Comparison of ENCODE assay signal across 9 cellular contexts in genomic region chr20:47332381-47333206, GRCh38. TPM values are rescaled to one million over a fixed set of nuclear protein-coding genes. Genes with fewer than 3 reads are reported as not detected.
DNase-seq lines count a peak whose midpoint lies in the region; TF ChIP-seq lines count a peak whose summit lies in the region.
"Had no signal": no experiment of that assay in that cellular context is flagged by ENCODE, and none has a peak within 500 bp of the region (broad histone marks: within the 10 kb centered on the region; RNA-seq: fewer than 3 reads in every experiment).

No MANE protein-coding gene starts in this region.

- H3K27ac ChIP-seq in ACC112 (ENCODE audit: low read depth, low read length), result peak overlapping the region; percentile 97
- peak overlapping the region in 3 of 4 donors; percentile 72 to 93 (median 92) for H3K27ac ChIP-seq in Peyer's patch
- no peak overlapping the region for H3K27ac ChIP-seq in endodermal cell (ENCODE audit: low read depth, low read length)
- H3K27ac ChIP-seq in osteoblast (ENCODE audit: low read depth, low read length), result peak overlapping the region; percentile 77

- no peak overlapping the region for H3K4me2 ChIP-seq in osteoblast (ENCODE audit: insufficient read depth, low read length)

- WGBS in endodermal cell (ENCODE audit: insufficient coverage in 1 of 2, insufficient read length in 1 of 2), 2 experiments, result 91 to 95% methylated on average over 4 to 6 of the region's 8 CpGs

- H3K27me3 ChIP-seq in ACC112 (ENCODE audit: insufficient read depth, low read length) (no peaks in the 10 kb centered on the region), Peyer's patch (no peaks in the 10 kb centered on the region), endodermal cell (ENCODE audit: control insufficient read depth, insufficient read depth, low read length, poor library complexity, severe bottlenecking) (no peaks in the 10 kb centered on the region), osteoblast (ENCODE audit: insufficient read depth, low read length) (no peaks in the 10 kb centered on the region)

- H3K4me3 ChIP-seq in ACC112 (ENCODE audit: low read depth, low read length), result no peak overlapping the region
- no peak overlapping the region for H3K4me3 ChIP-seq in Peyer's patch
- no peak overlapping the region for H3K4me3 ChIP-seq in endodermal cell (ENCODE audit: low read length)
- no peak overlapping the region for H3K4me3 ChIP-seq in osteoblast (ENCODE audit: insufficient read depth, low read length)

- TF ChIP-seq POLR2A in Peyer's patch (IDR thresholded peaks at IDR 0.05), result no peak

- peaks cover 29% of the 10 kb centered on the region for H3K36me3 ChIP-seq in ACC112 (ENCODE audit: insufficient read depth, low read length)
- H3K36me3 ChIP-seq in Peyer's patch, result peaks cover 0 to 5% (median 0%) of the 10 kb centered on the region in 3 donors
- H3K36me3 ChIP-seq in endodermal cell (ENCODE audit: control insufficient read depth, insufficient read depth, low read length), result peaks cover 49% of the 10 kb centered on the region
- peaks cover 5% of the 10 kb centered on the region for H3K36me3 ChIP-seq in osteoblast (ENCODE audit: insufficient read depth, low read length)

- H3K27ac Mint-ChIP-seq in endodermal cell, result peak overlapping the region; percentile 7

- peaks cover 66% of the 10 kb centered on the region for H3K36me3 Mint-ChIP-seq in endodermal cell (ENCODE audit: low read depth)

- no peak overlapping the region for H3K9ac ChIP-seq in endodermal cell (ENCODE audit: extremely low read depth, low read length, poor library complexity, severe bottlenecking)

- H3K4me1 Mint-ChIP-seq in endodermal cell, result peaks cover 45% of the 10 kb centered on the region

- no peak overlapping the region for H3K4me3 Mint-ChIP-seq in endodermal cell

- no peaks in the 10 kb centered on the region for H3K27me3 Mint-ChIP-seq in endodermal cell (ENCODE audit: insufficient read depth)

- H2AFZ ChIP-seq in ACC112 (ENCODE audit: low read length, unreplicated experiment) (no peak overlapping the region), osteoblast (ENCODE audit: low read length) (no peak overlapping the region)

- no peaks in the 10 kb centered on the region for H3K9me3 ChIP-seq in Peyer's patch
- no peaks in the 10 kb centered on the region for H3K9me3 ChIP-seq in endodermal cell (ENCODE audit: control insufficient read depth, low read length)
- no peaks in the 10 kb centered on the region for H3K9me3 ChIP-seq in osteoblast (ENCODE audit: low read depth, low read length)

- H3K4me1 ChIP-seq in ACC112 (ENCODE audit: control insufficient read depth, insufficient read depth, low read length, unreplicated experiment) (peaks cover 64% of the 10 kb centered on the region), Peyer's patch (peaks cover 0 to 80% (median 11%) of the 10 kb centered on the region in 4 donors), endodermal cell (ENCODE audit: control insufficient read depth, insufficient read depth, low read length) (peaks cover 11% of the 10 kb centered on the region), osteoblast (ENCODE audit: insufficient read depth, low read length) (peaks cover 50% of the 10 kb centered on the region)

- peaks cover 66% of the 10 kb centered on the region for H3K79me2 ChIP-seq in ACC112 (ENCODE audit: control insufficient read depth, insufficient read depth, low read length, unreplicated experiment)
- peaks cover 58% of the 10 kb centered on the region for H3K79me2 ChIP-seq in osteoblast (ENCODE audit: insufficient read depth, low read length)

- no peaks in the 10 kb centered on the region for H3K9me3 Mint-ChIP-seq in endodermal cell

- TF ChIP-seq CTCF in Peyer's patch (IDR thresholded peaks at IDR 0.05), result no peak
- TF ChIP-seq CTCF in endodermal cell (conservative IDR thresholded peaks at IDR 0.05), result no peak
- no peak for TF ChIP-seq CTCF in osteoblast (IDR thresholded peaks at IDR 0.05; ENCODE audit: extremely low read depth, low read depth, low read length)

- DNase-seq in Peyer's patch, result no peak
- no peak for DNase-seq in endodermal cell
- DNase-seq in osteoblast (ENCODE audit: insufficient read length, low spot score, missing footprints), result no peak
- no peak for DNase-seq in SHP77 (lab: John Stamatoyannopoulos, UW)
- DNase-seq in activated CD8-positive, alpha-beta memory T cell treated with anti-CD3 and anti-CD28 coated beads, Interleukin-2, amount 50 U/mL, for 48 hours, result no peak
- no peak for DNase-seq in activated T-cell treated with anti-CD3 and anti-CD28 coated beads, Interleukin-2, amount 50 U/mL, for 1 hour
- DNase-seq in GDM1 (lab: John Stamatoyannopoulos, UW), result no peak
- DNase-seq: NK-92 treated with Interleukin-12 subunit alpha and Interleukin-12 subunit beta, amount 100 ng/mL, for 24 hours had no signal

- H4K20me1 ChIP-seq in osteoblast (ENCODE audit: insufficient read depth, low read length), result no peaks in the 10 kb centered on the region

RNA-seq across cellular contexts. Expression of gene ZMYND8, which starts 23.9 kb away (rescaled TPM):
- total RNA-seq in Peyer's patch (100 to 1,000 TPM in 1 of 4 donors, 10 to 100 TPM in 3; 51.3 to 106 (median 94.0) TPM), endodermal cell (10 to 100 TPM; 85.0 to 99.9 TPM), osteoblast (13.6 and 18.8 TPM in 2 replicates)
- polyA plus RNA-seq in endodermal cell (2013, experiment 1 of 2), result 47.1 TPM
- 46.3 TPM for polyA plus RNA-seq in endodermal cell (2013, experiment 2 of 2)
